ENCODE assay signal across 25 cellular contexts in genomic region chr1:15007368-15007767, GRCh38.
DNase-seq lines count a peak whose midpoint lies in the region; ATAC-seq and TF ChIP-seq lines count a peak whose summit lies in the region.
"Had no signal": no experiment of that assay in that cellular context is flagged by ENCODE, and none has a peak within 500 bp of the region (broad histone marks: within the 10 kb centered on the region; RNA-seq: fewer than 3 reads in every experiment).

No MANE protein-coding gene starts in this region.

- ATAC-seq in HG03025 (IDR thresholded peaks at IDR 0.05; ENCODE audit: low FRiP score, unreplicated experiment) = no peak
- ATAC-seq: GM12878 had no signal

- H2BK12ac ChIP-seq in mesenchymal stem cell (ENCODE audit: low read length in 2 of 2) = peak overlapping the region; percentile 72 to 79

- H2BK120ac ChIP-seq in mesenchymal stem cell (ENCODE audit: low read depth, low read length) = no peak overlapping the region

- H2BK15ac ChIP-seq in mesenchymal stem cell (ENCODE audit: low read depth, poor library complexity, severe bottlenecking) = peak overlapping the region; percentile 26

- 95% methylated on average over 10 of the region's 11 CpGs for WGBS in mesenchymal stem cell

- peak overlapping the region in 1 of 2 experiments; percentile 80 for H3K14ac ChIP-seq in mesenchymal stem cell (ENCODE audit: low read length in 2 of 2)

- H3K4me1 Mint-ChIP-seq in MCF 10A (ENCODE audit: insufficient read depth, unreplicated experiment) (no peaks in the 10 kb centered on the region), endothelial cell (ENCODE audit: unreplicated experiment) (peaks cover 45% of the 10 kb centered on the region)
- H3K4me1 Mint-ChIP-seq: IgD-negative memory B cell had no signal

- H3K36me3 Mint-ChIP-seq in MCF 10A (ENCODE audit: insufficient read depth, unreplicated experiment) (no peaks in the 10 kb centered on the region), endothelial cell (ENCODE audit: low read depth, unreplicated experiment) (no peaks in the 10 kb centered on the region)
- H3K36me3 Mint-ChIP-seq: IgD-negative memory B cell had no signal

- peaks cover 44% of the 10 kb centered on the region for H3K79me1 ChIP-seq in mesenchymal stem cell (replicated peaks; ENCODE audit: low read length, poor library complexity, severe bottlenecking)

- H3K36me3 ChIP-seq in breast epithelium (no peaks in the 10 kb centered on the region), mesenchymal stem cell (ENCODE audit: control insufficient read depth in 1 of 2, insufficient read depth in 2 of 2, low read depth in 1 of 2, low read length in 2 of 2) (peaks cover 0 to 12% of the 10 kb centered on the region in 2 experiments), stomach smooth muscle (ENCODE audit: control insufficient read depth in 2 of 2, insufficient read depth in 2 of 2, low read length in 2 of 2) (no peaks in the 10 kb centered on the region)

- H3K27me3 ChIP-seq in breast epithelium (no peaks in the 10 kb centered on the region), mesenchymal stem cell (ENCODE audit: control insufficient read depth in 1 of 2, insufficient read depth in 1 of 2, low read length in 2 of 2) (no peaks in the 10 kb centered on the region), stomach smooth muscle (ENCODE audit: control insufficient read depth in 1 of 2, insufficient read depth in 2 of 2, low read length in 2 of 2) (no peaks in the 10 kb centered on the region)
- H3K27me3 ChIP-seq: BLaER1 had no signal

- H2AK5ac ChIP-seq in mesenchymal stem cell (ENCODE audit: low read length, severe bottlenecking) = peak overlapping the region; percentile 48

- H3K4me1 ChIP-seq in breast epithelium = no peaks in the 10 kb centered on the region
- peaks cover 37% of the 10 kb centered on the region for H3K4me1 ChIP-seq in mesenchymal stem cell (ENCODE audit: control insufficient read depth, insufficient read depth, low read depth, low read length)
- H3K4me1 ChIP-seq in stomach smooth muscle (ENCODE audit: control insufficient read depth, insufficient read depth, low read length) = no peaks in the 10 kb centered on the region

- H3K27me3 Mint-ChIP-seq in MCF 10A (ENCODE audit: insufficient read depth, unreplicated experiment) (no peaks in the 10 kb centered on the region), endothelial cell (ENCODE audit: unreplicated experiment) (peaks cover 6% of the 10 kb centered on the region)
- H3K27me3 Mint-ChIP-seq: CD4-positive, alpha-beta T cell had no signal

- H4K8ac ChIP-seq in mesenchymal stem cell (ENCODE audit: low read length) = peak overlapping the region; percentile 59

- TF ChIP-seq CTCF in breast epithelium (IDR thresholded peaks at IDR 0.05) = no peak
- TF ChIP-seq CTCF in MCF 10A (IDR thresholded peaks at IDR 0.05; ENCODE audit: unreplicated experiment) = no peak
- TF ChIP-seq CTCF in endothelial cell (IDR thresholded peaks at IDR 0.05; ENCODE audit: unreplicated experiment) = no peak

- no peak overlapping the region for H2AFZ ChIP-seq in mesenchymal stem cell (ENCODE audit: low read depth, low read length)
- H2AFZ ChIP-seq: GM23248 had no signal

- H3K9me3 ChIP-seq in breast epithelium = no peaks in the 10 kb centered on the region
- no peaks in the 10 kb centered on the region for H3K9me3 ChIP-seq in mesenchymal stem cell (ENCODE audit: control insufficient read depth, low read length)
- no peaks in the 10 kb centered on the region for H3K9me3 ChIP-seq in stomach smooth muscle (ENCODE audit: control insufficient read depth in 2 of 2, low read length in 2 of 2)
- H3K9me3 ChIP-seq: BLaER1 had no signal

- H3K9ac ChIP-seq in mesenchymal stem cell (ENCODE audit: low read length) (no peak overlapping the region), stomach smooth muscle (ENCODE audit: low read length in 2 of 2) (no peak overlapping the region)
- H3K9ac ChIP-seq: BLaER1, GM23248 had no signal

- H3K23ac ChIP-seq in mesenchymal stem cell (ENCODE audit: low read length in 2 of 2) = no peak overlapping the region

- H3K4ac ChIP-seq in mesenchymal stem cell (ENCODE audit: low read depth in 1 of 2, low read length in 2 of 2) = peak overlapping the region; percentile 54 to 83

- no peak overlapping the region for H2BK5ac ChIP-seq in mesenchymal stem cell (ENCODE audit: low read depth, low read length, poor library complexity, severe bottlenecking)

- BruUV-seq in MCF 10A (replicated peaks; lab: Mats Ljungman, UMichigan) = no TSS peak

- H3K4me3 ChIP-seq in breast epithelium (no peak overlapping the region), mesenchymal stem cell (ENCODE audit: insufficient read depth in 1 of 2, low read depth in 1 of 2, low read length in 2 of 2) (no peak overlapping the region), stomach smooth muscle (ENCODE audit: low read length in 2 of 2) (no peak overlapping the region)
- H3K4me3 ChIP-seq: BLaER1, GM12878, GM23248 had no signal

- H3K4me2 ChIP-seq in mesenchymal stem cell (ENCODE audit: low read length, poor library complexity, severe bottlenecking) = no peak overlapping the region
- H3K4me2 ChIP-seq: BLaER1 had no signal

- TF ChIP-seq POLR2A in breast epithelium (IDR thresholded peaks at IDR 0.05) = no peak

- H3K27ac ChIP-seq in breast epithelium (peak overlapping the region; percentile 45 to 57), mesenchymal stem cell (ENCODE audit: low read length, poor library complexity, severe bottlenecking) (no peak overlapping the region), stomach smooth muscle (ENCODE audit: low read length) (peak overlapping the region; percentile 46)
- H3K27ac ChIP-seq: 22Rv1, BLaER1, GM23248 had no signal

- intact Hi-C loops in breast epithelium (cut with DNase I; ENCODE audit: low total_unique reads) (no loop called here), MCF 10A (cut with micrococcal nuclease) (no loop called here)

- H3K9me3 Mint-ChIP-seq in MCF 10A (ENCODE audit: unreplicated experiment) (peaks cover 7% of the 10 kb centered on the region), endothelial cell (ENCODE audit: unreplicated experiment) (no peaks in the 10 kb centered on the region)
- H3K9me3 Mint-ChIP-seq: CD4-positive, alpha-beta T cell had no signal

- H3K4me3 Mint-ChIP-seq in MCF 10A (ENCODE audit: unreplicated experiment) (no peak overlapping the region), endothelial cell (ENCODE audit: unreplicated experiment) (no peak overlapping the region)
- H3K4me3 Mint-ChIP-seq: CD4-positive, alpha-beta T cell; IgD-negative memory B cell had no signal

- peak overlapping the region; percentile 0 to 75 for H3K18ac ChIP-seq in mesenchymal stem cell (ENCODE audit: low read depth in 1 of 2, low read length in 2 of 2)

- CTCF ChIA-PET in MCF 10A (lab: Yijun Ruan, JAX) = interaction anchor here (0.5 to 2.4 kb wide), 4 partner anchors 20 to 484 kb away, joined by 3 to 7 read pairs (median 3); no protein-coding TSS in a partner anchor

- H3K27ac Mint-ChIP-seq in MCF 10A (ENCODE audit: low read depth, unreplicated experiment) (no peak overlapping the region), endothelial cell (ENCODE audit: unreplicated experiment) (peak overlapping the region; percentile 99)
- H3K27ac Mint-ChIP-seq: CD4-positive, alpha-beta T cell; IgD-negative memory B cell had no signal

- DNase-seq in breast epithelium (ENCODE audit: low spot score in 2 of 2) (no peak), MCF 10A (ENCODE audit: unreplicated experiment) (no peak), endothelial cell (ENCODE audit: low spot score) (no peak), mesenchymal stem cell (no peak), globus pallidus (ENCODE audit: low spot score) (no peak)
- no peak for DNase-seq in central memory CD4-positive, alpha-beta T cell
- DNase-seq: ACHN; CD4-positive, alpha-beta T cell; COR-L47; DND-41; GM23248; HCEC 1CT; MV-4-11; NCI-H1105 treated with DMSO at 0.1 percent for 48 hours; NCI-H2081; NCI-H2171; NCI-H524 treated with DMSO at 0.1 percent for 48 hours; NCI-H82; OCI-M1 had no signal

- POLR2A ChIA-PET in MCF 10A (lab: Yijun Ruan, JAX) = no interaction called here

- peak overlapping the region; percentile 72 for H4K91ac ChIP-seq in mesenchymal stem cell (ENCODE audit: low read length)
